ENCODE assay signal across 1 cellular context in genomic region chr6:148789991-148790390, GRCh38.
TF ChIP-seq lines count a peak whose summit lies in the region.

No MANE protein-coding gene starts in this region.

TF ChIP-seq in SK-N-SH, 30 proteins besides CTCF, POLR2A, EP300 and RAD21 (continued from another document):
- TF ChIP-seq REST (IDR thresholded peaks at IDR 0.05; ENCODE audit: low read depth, low read length) (no peak), SIN3A (IDR thresholded peaks at IDR 0.05; ENCODE audit: borderline replicate concordance, low read depth, low read length) (no peak), EZH2phosphoT487 (IDR thresholded peaks at IDR 0.05; ENCODE audit: borderline replicate concordance, low read depth) (no peak), MAX (IDR thresholded peaks at IDR 0.05; ENCODE audit: low read depth) (no peak), FOSL2 (IDR thresholded peaks at IDR 0.05; ENCODE audit: borderline replicate concordance, low read depth) (no peak), ELF1 (IDR thresholded peaks at IDR 0.05) (no peak)
